Comparison of ENCODE assay signal across 1 cellular context in genomic region chr10:125473138-125473793, GRCh38.
TF ChIP-seq lines count a peak whose summit lies in the region.

No MANE protein-coding gene starts in this region.

TF ChIP-seq in GM23338, 12 proteins besides CTCF, POLR2A, EP300 and RAD21 (continued from another document):
- no peak for TF ChIP-seq ZNF462 (CRISPR knock-in tag; IDR thresholded peaks at IDR 0.05)
TF ChIP-seq in GM23338: peak in this region for 0.
